ENCODE assay signal across 28 cellular contexts in genomic region chr7:38049679-38050078, GRCh38.
"Had no signal": no experiment of that assay in that cellular context is flagged by ENCODE, and none has a peak within 500 bp of the region (broad histone marks: within the 10 kb centered on the region; RNA-seq: fewer than 3 reads in every experiment).

No MANE protein-coding gene starts in this region.

- H3K27ac ChIP-seq: stomach, suprapubic skin, testis, thoracic aorta, thyroid gland, tibial artery, tibial nerve, transverse colon, upper lobe of left lung, upper lobe of right lung, uterus, vagina had no signal

- H3K36me3 Mint-ChIP-seq: stimulated activated effector memory CD8-positive, alpha-beta T cell treated with anti-CD3 and anti-CD28 coated beads, Interleukin-12 subunit alpha, Interleukin-12 subunit beta, amount 100 ng/mL, for 72 hours; stimulated activated memory B cell treated with anti-CD40 and anti-IgM and Interleukin-4, amounts not matched to agents 10 μg/mL and 1 μg/mL and 100 μg/mL, for 72 hours; type B pancreatic cell had no signal

- H3K9me3 Mint-ChIP-seq: stimulated activated naive CD8-positive, alpha-beta T cell treated with anti-CD3 and anti-CD28 coated beads, Interleukin-15, Interleukin-2, amounts not matched to agents 100 ng/mL and 50 ng/mL, for 24 hours had no signal

- FAIRE-seq: urothelium cell line had no signal

- H3K4me3 ChIP-seq: stomach, suprapubic skin, thoracic aorta, thyroid gland, tibial artery, tibial nerve, transverse colon, upper lobe of left lung, upper lobe of right lung, uterus, vagina had no signal

- H3K27me3 ChIP-seq: stomach, testis, thyroid gland, tibial artery, tibial nerve, transverse colon, upper lobe of left lung, upper lobe of right lung, uterus, vagina had no signal

- H3K4me3 Mint-ChIP-seq: stimulated activated effector memory CD8-positive, alpha-beta T cell treated with anti-CD3 and anti-CD28 coated beads, Interleukin-12 subunit alpha, Interleukin-12 subunit beta, amount 100 ng/mL, for 72 hours; stimulated activated memory B cell treated with anti-CD40 and anti-IgM and Interleukin-4, amounts not matched to agents 10 μg/mL and 1 μg/mL and 100 μg/mL, for 72 hours; stimulated activated naive B cell treated with anti-CD40 and anti-IgM and Interleukin-4, amounts not matched to agents 10 μg/mL and 1 μg/mL and 100 μg/mL, for 72 hours; stimulated activated naive CD8-positive, alpha-beta T cell treated with anti-CD3 and anti-CD28 coated beads, Interleukin-15, amount 100 ng/mL, for 72 hours; stimulated activated naive CD8-positive, alpha-beta T cell treated with anti-CD3 and anti-CD28 coated beads, Interleukin-15, Interleukin-2, amounts not matched to agents 100 ng/mL and 50 ng/mL, for 24 hours; type B pancreatic cell had no signal

- DNase-seq: stimulated activated CD4-positive, alpha-beta T cell treated with anti-CD3 and anti-CD28 coated beads, Interleukin-2, amount 100 ng/mL, for 48 hours; stimulated activated CD4-positive, alpha-beta T cell treated with anti-CD3 and anti-CD28 coated beads, Interleukin-4, amount 100 ng/mL, for 1 hour; stimulated activated CD4-positive, alpha-beta T cell treated with anti-CD3 and anti-CD28 coated beads, Interleukin-4, amount 100 ng/mL, for 24 hours; stimulated activated CD4-positive, alpha-beta T cell treated with anti-CD3 and anti-CD28 coated beads, Interleukin-4, amount 100 ng/mL, for 4 hours; stimulated activated CD8-positive, alpha-beta memory T cell treated with anti-CD3 and anti-CD28 coated beads, Interleukin-4, amount 100 ng/mL, for 48 hours; stimulated activated naive B cell treated with anti-CD40 and anti-IgM and Interleukin-4, amounts not matched to agents 10 μg/mL and 1 μg/mL and 100 μg/mL, for 72 hours; stimulated activated naive CD4-positive, alpha-beta T cell; stimulated activated naive CD4-positive, alpha-beta T cell treated with Interleukin-2 at 50 U/mL for 16 hours; stimulated activated naive CD8-positive, alpha-beta T cell treated with anti-CD3 and anti-CD28 coated beads, Interleukin-15, amount 100 ng/mL, for 72 hours; stimulated activated naive CD8-positive, alpha-beta T cell treated with anti-CD3 and anti-CD28 coated beads, Interleukin-15, Interleukin-2, amounts not matched to agents 100 U/mL and 50 U/mL, for 24 hours; stomach; substantia nigra; thyroid gland; tibial artery; transverse colon; upper lobe of right lung; uterus had no signal

- H3K4me1 ChIP-seq: stomach, suprapubic skin, thyroid gland, tibial artery, tibial nerve, transverse colon, upper lobe of left lung, upper lobe of right lung, uterus, vagina had no signal

- H3K27ac Mint-ChIP-seq: stimulated activated effector memory CD8-positive, alpha-beta T cell treated with anti-CD3 and anti-CD28 coated beads, Interleukin-12 subunit alpha, Interleukin-12 subunit beta, amount 100 ng/mL, for 72 hours; stimulated activated memory B cell treated with anti-CD40 and anti-IgM and Interleukin-4, amounts not matched to agents 10 μg/mL and 1 μg/mL and 100 μg/mL, for 72 hours; stimulated activated naive B cell treated with anti-CD40 and anti-IgM and Interleukin-4, amounts not matched to agents 10 μg/mL and 1 μg/mL and 100 μg/mL, for 72 hours; stimulated activated naive CD8-positive, alpha-beta T cell treated with anti-CD3 and anti-CD28 coated beads, Interleukin-15, amount 100 ng/mL, for 72 hours; stimulated activated naive CD8-positive, alpha-beta T cell treated with anti-CD3 and anti-CD28 coated beads, Interleukin-15, Interleukin-2, amounts not matched to agents 100 ng/mL and 50 ng/mL, for 24 hours; type B pancreatic cell had no signal

- H3K4me1 Mint-ChIP-seq: stimulated activated effector memory CD8-positive, alpha-beta T cell treated with anti-CD3 and anti-CD28 coated beads, Interleukin-12 subunit alpha, Interleukin-12 subunit beta, amount 100 ng/mL, for 72 hours; stimulated activated memory B cell treated with anti-CD40 and anti-IgM and Interleukin-4, amounts not matched to agents 10 μg/mL and 1 μg/mL and 100 μg/mL, for 72 hours; stimulated activated naive B cell treated with anti-CD40 and anti-IgM and Interleukin-4, amounts not matched to agents 10 μg/mL and 1 μg/mL and 100 μg/mL, for 72 hours; stimulated activated naive CD8-positive, alpha-beta T cell treated with anti-CD3 and anti-CD28 coated beads, Interleukin-15, amount 100 ng/mL, for 72 hours had no signal

- ATAC-seq: stimulated activated effector memory CD8-positive, alpha-beta T cell treated with anti-CD3 and anti-CD28 coated beads, Interleukin-12 subunit alpha, Interleukin-12 subunit beta, amount 100 ng/mL, for 72 hours; stimulated activated memory B cell treated with anti-CD40 and anti-IgM and Interleukin-4, amounts not matched to agents 10 μg/mL and 1 μg/mL and 100 μg/mL, for 72 hours; stimulated activated naive B cell treated with anti-CD40 and anti-IgM and Interleukin-4, amounts not matched to agents 10 μg/mL and 1 μg/mL and 100 μg/mL, for 72 hours; stimulated activated naive CD8-positive, alpha-beta T cell treated with anti-CD3 and anti-CD28 coated beads, Interleukin-15, amount 100 ng/mL, for 72 hours; stimulated activated naive CD8-positive, alpha-beta T cell treated with anti-CD3 and anti-CD28 coated beads, Interleukin-15, Interleukin-2, amounts not matched to agents 100 U/mL and 50 U/mL, for 24 hours; upper lobe of right lung had no signal

- H3K27me3 Mint-ChIP-seq: stimulated activated naive CD8-positive, alpha-beta T cell treated with anti-CD3 and anti-CD28 coated beads, Interleukin-15, amount 100 ng/mL, for 72 hours; type B pancreatic cell had no signal

- H3K36me3 ChIP-seq: stomach, suprapubic skin, thoracic aorta, thyroid gland, tibial artery, tibial nerve, transverse colon, upper lobe of left lung, upper lobe of right lung, uterus, vagina had no signal

- H3K9me3 ChIP-seq: testis, thoracic aorta, thyroid gland, transverse colon, upper lobe of right lung, vagina had no signal
